In the genomic region with DNA sequence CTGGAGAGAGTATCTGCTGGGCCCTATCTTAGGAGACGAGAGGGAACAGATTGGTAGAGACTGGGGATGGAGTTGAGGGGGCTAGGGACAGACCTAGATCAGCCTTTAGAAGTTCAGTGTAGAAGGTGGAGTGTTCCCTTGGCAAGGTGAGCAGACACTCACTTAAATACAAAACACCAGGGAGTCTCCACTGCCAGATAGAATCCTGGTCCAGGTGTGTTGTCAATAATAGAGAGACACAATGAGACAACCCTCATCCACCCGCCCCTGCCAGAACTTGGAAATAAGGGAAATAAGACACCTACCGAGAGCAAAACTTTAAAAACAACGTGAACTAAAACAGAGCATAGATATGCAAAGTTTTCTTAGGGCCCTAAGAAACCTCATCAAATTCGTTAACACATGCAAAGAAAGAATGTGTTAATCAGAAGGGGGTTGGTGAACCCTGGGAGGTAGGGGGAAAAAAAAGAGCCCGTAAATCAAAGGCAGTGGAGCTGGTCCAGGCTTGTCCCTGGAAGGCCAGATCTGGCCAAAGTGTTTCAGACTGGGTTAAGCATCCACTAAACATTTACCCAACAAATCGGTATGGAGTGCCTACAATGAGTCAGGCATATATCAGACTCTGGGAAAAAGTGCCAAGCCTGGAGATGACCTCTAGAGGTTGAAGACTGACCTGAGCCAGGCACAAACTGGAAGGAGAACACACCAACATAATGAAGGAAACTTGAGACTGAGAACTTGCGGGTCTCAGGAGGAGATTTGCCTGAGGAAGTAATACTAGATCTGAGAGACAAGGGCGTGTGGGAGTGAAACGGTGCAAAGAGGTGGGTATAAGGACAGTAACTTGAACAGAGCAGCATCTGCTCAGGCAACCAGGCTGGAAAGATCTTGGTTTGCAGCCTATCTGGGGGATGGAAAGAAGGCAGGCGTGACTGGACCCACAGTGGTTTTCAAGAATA, we compare ENCODE assay signal across 20 cellular contexts. TPM values are rescaled to one million over a fixed set of nuclear protein-coding genes. Genes with fewer than 3 reads are reported as not detected.
"Had no signal": no experiment of that assay in that cellular context is flagged by ENCODE, and none has a peak within 500 bp of the region (broad histone marks: within the 10 kb centered on the region; RNA-seq: fewer than 3 reads in every experiment).

No MANE protein-coding gene starts in this region.

- H3K27ac Mint-ChIP-seq: activated CD8-positive, alpha-beta T cell treated with anti-CD3 and anti-CD28 coated beads, Interleukin-2, amount 10 ng/mL, durations not matched to agents 7 days and 5 days; activated T-helper 1 cell treated with anti-CD3 and anti-CD28 coated beads, Interleukin-12 subunit alpha, Interleukin-12 subunit beta, Interleukin-2, Interleukin-4 antibody, amounts not matched to agents 30 ng/mL and 10 ng/mL and 1 ng/mL, durations not matched to agents 14 hours and 24 hours and 36 hours; stimulated activated effector memory CD8-positive, alpha-beta T cell treated with anti-CD3 and anti-CD28 coated beads, Interleukin-12 subunit alpha, Interleukin-12 subunit beta, amount 100 ng/mL, for 72 hours had no signal

- ATAC-seq: activated CD8-positive, alpha-beta T cell treated with anti-CD3 and anti-CD28 coated beads, Interleukin-2, amount 10 ng/mL, durations not matched to agents 7 days and 5 days; esophagus mucosa; stimulated activated effector memory CD8-positive, alpha-beta T cell treated with anti-CD3 and anti-CD28 coated beads, Interleukin-12 subunit alpha, Interleukin-12 subunit beta, amount 100 ng/mL, for 72 hours had no signal

- H3K9me3 Mint-ChIP-seq: activated T-helper 1 cell treated with anti-CD3 and anti-CD28 coated beads, Interleukin-12 subunit alpha, Interleukin-12 subunit beta, Interleukin-2, Interleukin-4 antibody, amounts not matched to agents 30 ng/mL and 10 ng/mL and 1 ng/mL, durations not matched to agents 14 hours and 24 hours and 36 hours had no signal

- H3K27me3 ChIP-seq: ascending aorta had no signal

- H3K36me3 Mint-ChIP-seq: stimulated activated effector memory CD8-positive, alpha-beta T cell treated with anti-CD3 and anti-CD28 coated beads, Interleukin-12 subunit alpha, Interleukin-12 subunit beta, amount 100 ng/mL, for 72 hours had no signal

- H3K36me3 ChIP-seq: ascending aorta, transverse colon had no signal

- H3K4me3 ChIP-seq: ascending aorta, dorsolateral prefrontal cortex, skin epidermis, transverse colon had no signal

- H3K4me3 Mint-ChIP-seq: activated CD8-positive, alpha-beta T cell treated with anti-CD3 and anti-CD28 coated beads, Interleukin-2, amount 10 ng/mL, durations not matched to agents 7 days and 5 days; activated T-helper 1 cell treated with anti-CD3 and anti-CD28 coated beads, Interleukin-12 subunit alpha, Interleukin-12 subunit beta, Interleukin-2, Interleukin-4 antibody, amounts not matched to agents 30 ng/mL and 10 ng/mL and 1 ng/mL, durations not matched to agents 14 hours and 24 hours and 36 hours; stimulated activated effector memory CD8-positive, alpha-beta T cell treated with anti-CD3 and anti-CD28 coated beads, Interleukin-12 subunit alpha, Interleukin-12 subunit beta, amount 100 ng/mL, for 72 hours had no signal

- DNase-seq: activated CD4-positive, alpha-beta T cell treated with anti-CD3 and anti-CD28 coated beads for 4 hours; activated CD8-positive, alpha-beta memory T cell treated with anti-CD3 and anti-CD28 coated beads, Interleukin-2, amount 50 U/mL, for 48 hours; activated CD8-positive, alpha-beta T cell treated with anti-CD3 and anti-CD28 coated beads, Interleukin-2, amount 10 ng/mL, durations not matched to agents 7 days and 5 days; activated naive CD4-positive, alpha-beta T cell; dorsolateral prefrontal cortex; hippocampal formation; kidney glomerular epithelial cell; T1000; transverse colon had no signal

- H3K27ac ChIP-seq: ascending aorta, dorsolateral prefrontal cortex, skin epidermis, transverse colon, VCaP had no signal

- H3K4me1 ChIP-seq: ascending aorta, transverse colon had no signal

- H3K9me3 ChIP-seq: ascending aorta, transverse colon had no signal

RNA-seq across cellular contexts. Expression of a gene that starts 37.0 kb away (rescaled TPM):
- total RNA-seq: activated CD8-positive, alpha-beta T cell treated with anti-CD3 and anti-CD28 coated beads, Interleukin-2, amount 10 ng/mL, durations not matched to agents 7 days and 5 days; activated T-helper 1 cell treated with anti-CD3 and anti-CD28 coated beads, Interleukin-12 subunit alpha, Interleukin-12 subunit beta, Interleukin-2, Interleukin-4 antibody, amounts not matched to agents 30 ng/mL and 10 ng/mL and 1 ng/mL, durations not matched to agents 14 hours and 24 hours and 36 hours; ascending aorta; bronchial epithelial cell; esophagus mucosa; glomerular endothelial cell; lower leg skin; myocyte; subcutaneous adipose tissue; transverse colon had no signal
